34 cellular contexts compared by ENCODE assay signal in the genomic region with DNA sequence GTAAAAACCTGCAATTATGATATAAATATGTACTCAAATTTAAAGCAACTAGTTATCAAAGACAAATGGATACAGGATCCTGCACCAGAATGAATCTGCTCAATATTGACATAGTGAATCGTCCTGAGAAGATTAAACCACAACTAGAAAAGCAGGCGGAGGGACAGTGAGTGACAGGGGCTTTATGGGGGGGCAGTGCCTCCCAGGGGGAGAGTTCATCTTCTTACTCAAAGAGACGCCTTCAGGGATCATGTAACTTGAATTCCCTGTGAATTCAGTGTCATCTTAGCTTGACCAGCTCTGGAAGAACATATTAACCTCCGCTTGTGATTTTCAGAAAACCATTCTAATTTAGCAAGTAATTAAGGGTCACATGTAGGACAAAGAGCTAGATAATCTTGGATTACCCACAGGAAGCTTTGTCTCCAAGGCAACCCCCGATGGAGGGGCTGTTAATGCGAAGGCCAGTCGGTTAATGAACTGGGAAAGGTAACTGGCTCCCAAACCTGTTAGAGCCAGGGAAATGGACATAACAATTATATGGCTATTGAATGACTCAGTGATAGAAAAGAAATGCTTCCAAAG. TPM values are rescaled to one million over a fixed set of nuclear protein-coding genes. Genes with fewer than 3 reads are reported as not detected.
DNase-seq lines count a peak whose midpoint lies in the region; ATAC-seq and TF ChIP-seq lines count a peak whose summit lies in the region.
"Had no signal": no experiment of that assay in that cellular context is flagged by ENCODE, and none has a peak within 500 bp of the region (broad histone marks: within the 10 kb centered on the region; RNA-seq: fewer than 3 reads in every experiment).

No MANE protein-coding gene starts in this region.

- DNase-seq in NCI-H1417 (lab: John Stamatoyannopoulos, UW) (peak in 2 of 3 experiments; percentile 91 to 96), NCI-H82 (lab: John Stamatoyannopoulos, UW) (peak; percentile 97), glutamatergic neuron (no peak), cerebellum (ENCODE audit: low spot score) (no peak), suprapubic skin (ENCODE audit: low spot score in 2 of 2) (no peak), aorta (no peak), UCSD-AML1 (lab: John Stamatoyannopoulos, UW; ENCODE audit: unreplicated experiment) (no peak)
- DNase-seq: activated CD4-positive, alpha-beta T cell treated with anti-CD3 and anti-CD28 coated beads, Interleukin-2, amount 10 ng/mL, durations not matched to agents 7 days and 5 days; activated effector memory CD4-positive, alpha-beta T cell treated with anti-CD3 and anti-CD28 coated beads, Interleukin-2, amount 50 U/mL, for 16 hours; activated naive CD8-positive, alpha-beta T cell treated with anti-CD3 and anti-CD28 coated beads, Interleukin-2, amount 10 ng/mL, durations not matched to agents 7 days and 5 days; activated T-cell treated with anti-CD3 and anti-CD28 coated beads, Interleukin-2, amount 50 U/mL, for 24 hours; AML-193; CD8-positive, alpha-beta memory T cell; colonic mucosa; effector memory CD4-positive, alpha-beta T cell; H9; NCI-H1694; NCI-H510A; posterior cingulate gyrus; SIG-M5; stimulated activated CD4-positive, alpha-beta T cell treated with anti-CD3 and anti-CD28 coated beads, Interleukin-2, amount 100 ng/mL, for 48 hours; stimulated activated naive CD8-positive, alpha-beta T cell treated with anti-CD3 and anti-CD28 coated beads, Interleukin-15, amount 100 ng/mL, for 72 hours; uterus had no signal

- intact Hi-C loops in aorta (cut with DNase I), result no loop called here

- TF ChIP-seq EP300 in suprapubic skin (IDR thresholded peaks at IDR 0.05), result no peak

- no peaks in the 10 kb centered on the region for H3K9me3 ChIP-seq in BLaER1
- H3K9me3 ChIP-seq in suprapubic skin, result no peaks in the 10 kb centered on the region
- no peaks in the 10 kb centered on the region for H3K9me3 ChIP-seq in aorta (ENCODE audit: control insufficient read depth, low read length)
- H3K9me3 ChIP-seq: ascending aorta, colonic mucosa, uterus had no signal

- H3K4me1 ChIP-seq in BLaER1 (peaks cover 25% of the 10 kb centered on the region), suprapubic skin (no peaks in the 10 kb centered on the region), aorta (ENCODE audit: control insufficient read depth in 1 of 2, insufficient read depth in 2 of 2, low read length in 2 of 2) (peaks cover 0 to 3% of the 10 kb centered on the region in 2 donors)
- H3K4me1 ChIP-seq: ascending aorta, colonic mucosa, uterus had no signal

- no peak overlapping the region for H3K9ac ChIP-seq in BLaER1

- H3K27me3 Mint-ChIP-seq in glutamatergic neuron (ENCODE audit: unreplicated experiment), result peaks cover 2% of the 10 kb centered on the region

- TF ChIP-seq POLR2A in suprapubic skin (IDR thresholded peaks at IDR 0.05), result no peak

- H3K27me3 ChIP-seq in BLaER1 (no peaks in the 10 kb centered on the region), suprapubic skin (peaks cover 6% of the 10 kb centered on the region), aorta (ENCODE audit: control insufficient read depth in 1 of 2, insufficient read depth in 2 of 2, low read length in 1 of 2) (peaks cover 2 to 3% of the 10 kb centered on the region in 2 donors)
- H3K27me3 ChIP-seq: ascending aorta, colonic mucosa, uterus had no signal

- peak overlapping the region; percentile 1 for H3K4me3 Mint-ChIP-seq in glutamatergic neuron (ENCODE audit: unreplicated experiment)
- H3K4me3 Mint-ChIP-seq: activated CD4-positive, alpha-beta T cell treated with anti-CD3 and anti-CD28 coated beads, Interleukin-2, amount 10 ng/mL, durations not matched to agents 7 days and 5 days; activated naive CD8-positive, alpha-beta T cell treated with anti-CD3 and anti-CD28 coated beads, Interleukin-2, amount 10 ng/mL, durations not matched to agents 7 days and 5 days; activated T-cell treated with anti-CD3 and anti-CD28 coated beads, Interleukin-2, amount 50 U/mL, for 24 hours; CD8-positive, alpha-beta memory T cell; H9; memory B cell; stimulated activated naive CD8-positive, alpha-beta T cell treated with anti-CD3 and anti-CD28 coated beads, Interleukin-15, amount 100 ng/mL, for 72 hours had no signal

- 0 out of 2 replicates have a peak overlapping the region, but pooled peaks have one; percentile 22 for H3K4me3 ChIP-seq in BLaER1
- no peak overlapping the region for H3K4me3 ChIP-seq in suprapubic skin
- H3K4me3 ChIP-seq in aorta (ENCODE audit: low read length in 2 of 2), result no peak overlapping the region
- H3K4me3 ChIP-seq: ascending aorta, colonic mucosa, uterus had no signal

- ATAC-seq in aorta (ENCODE audit: low FRiP score), result no peak
- ATAC-seq: HepG2; left lobe of liver; sciatic nerve; stimulated activated naive CD8-positive, alpha-beta T cell treated with anti-CD3 and anti-CD28 coated beads, Interleukin-15, amount 100 ng/mL, for 72 hours had no signal

- H4K20me1 ChIP-seq in BLaER1, result no peaks in the 10 kb centered on the region

- H3K27ac ChIP-seq in BLaER1, result peak overlapping the region; percentile 63
- H3K27ac ChIP-seq in suprapubic skin, result no peak overlapping the region
- no peak overlapping the region for H3K27ac ChIP-seq in aorta (ENCODE audit: low read depth in 1 of 2, low read length in 2 of 2)
- H3K27ac ChIP-seq: ascending aorta, colonic mucosa, uterus had no signal

- TF ChIP-seq CTCF in glutamatergic neuron (IDR thresholded peaks at IDR 0.05; ENCODE audit: partially characterized antibody, unreplicated experiment), result no peak
- no peak for TF ChIP-seq CTCF in suprapubic skin (IDR thresholded peaks at IDR 0.05)

- H3K36me3 ChIP-seq in BLaER1 (no peaks in the 10 kb centered on the region), suprapubic skin (no peaks in the 10 kb centered on the region), aorta (ENCODE audit: control insufficient read depth in 1 of 2, insufficient read depth in 2 of 2, low read length in 1 of 2) (no peaks in the 10 kb centered on the region)
- H3K36me3 ChIP-seq: ascending aorta, colonic mucosa, uterus had no signal

- H3K27ac Mint-ChIP-seq in glutamatergic neuron (ENCODE audit: unreplicated experiment), result peak overlapping the region; percentile 49
- H3K27ac Mint-ChIP-seq: activated CD4-positive, alpha-beta T cell treated with anti-CD3 and anti-CD28 coated beads, Interleukin-2, amount 10 ng/mL, durations not matched to agents 7 days and 5 days; activated naive CD8-positive, alpha-beta T cell treated with anti-CD3 and anti-CD28 coated beads, Interleukin-2, amount 10 ng/mL, durations not matched to agents 7 days and 5 days; activated T-cell treated with anti-CD3 and anti-CD28 coated beads, Interleukin-2, amount 50 U/mL, for 24 hours; CD8-positive, alpha-beta memory T cell; H9; memory B cell; stimulated activated naive CD8-positive, alpha-beta T cell treated with anti-CD3 and anti-CD28 coated beads, Interleukin-15, amount 100 ng/mL, for 72 hours had no signal

- H3K36me3 Mint-ChIP-seq in glutamatergic neuron (ENCODE audit: unreplicated experiment), result peaks cover 4% of the 10 kb centered on the region
- H3K36me3 Mint-ChIP-seq: activated naive CD8-positive, alpha-beta T cell treated with anti-CD3 and anti-CD28 coated beads, Interleukin-2, amount 10 ng/mL, durations not matched to agents 7 days and 5 days; CD8-positive, alpha-beta memory T cell; memory B cell had no signal

- peaks cover 3% of the 10 kb centered on the region for H3K9me3 Mint-ChIP-seq in glutamatergic neuron (ENCODE audit: unreplicated experiment)
- H3K9me3 Mint-ChIP-seq: activated CD4-positive, alpha-beta T cell treated with anti-CD3 and anti-CD28 coated beads, Interleukin-2, amount 10 ng/mL, durations not matched to agents 7 days and 5 days; activated T-cell treated with anti-CD3 and anti-CD28 coated beads, Interleukin-2, amount 50 U/mL, for 24 hours; CD8-positive, alpha-beta memory T cell; H9; memory B cell; stimulated activated naive CD8-positive, alpha-beta T cell treated with anti-CD3 and anti-CD28 coated beads, Interleukin-15, amount 100 ng/mL, for 72 hours had no signal

- peaks cover 33% of the 10 kb centered on the region for H3K4me1 Mint-ChIP-seq in glutamatergic neuron (ENCODE audit: low read depth, unreplicated experiment)
- H3K4me1 Mint-ChIP-seq: CD8-positive, alpha-beta memory T cell had no signal

- H3K4me2 ChIP-seq in BLaER1, result peak overlapping the region; percentile 86

- 70% methylated on average over 7 of the region's 7 CpGs for WGBS in suprapubic skin
- 59 to 62% methylated on average over 7 of the region's 7 CpGs for WGBS in aorta, 2 donors

RNA-seq across cellular contexts. Expression of a gene that starts 17.4 kb away (rescaled TPM):
- total RNA-seq in glutamatergic neuron (ENCODE audit: unreplicated experiment) (52.3 TPM), cerebellum (53.2 TPM), suprapubic skin (10 to 100 TPM; 39.8 to 61.2 (median 47.6) TPM), aorta (10 to 100 TPM; 70.1 to 71.8 TPM)
- polyA plus RNA-seq in aorta, result 10 to 100 TPM; 13.8 to 24.5 TPM

RNA-seq across cellular contexts. Expression of a gene that starts 58.0 kb away (rescaled TPM):
- total RNA-seq in glutamatergic neuron (ENCODE audit: unreplicated experiment), result not detected
- total RNA-seq in cerebellum, result 14.8 TPM
- total RNA-seq in suprapubic skin, result not detected
- total RNA-seq in aorta, result not detected
- polyA plus RNA-seq in aorta, result under 1 TPM in 1 of 2 donors, not detected in 1; 0.38 TPM
- total RNA-seq: A673; activated CD4-positive, alpha-beta T cell treated with anti-CD3 and anti-CD28 coated beads, Interleukin-2, amount 10 ng/mL, durations not matched to agents 7 days and 5 days; activated naive CD8-positive, alpha-beta T cell treated with anti-CD3 and anti-CD28 coated beads, Interleukin-2, amount 10 ng/mL, durations not matched to agents 7 days and 5 days; ascending aorta; CD8-positive, alpha-beta memory T cell; colonic mucosa; epithelial cell of proximal tubule; glomerular endothelial cell; H9; HepG2; left lobe of liver; sciatic nerve; T-helper 2 cell treated with Interferon-gamma antibody and Interleukin-4, amounts not matched to agents 100 ng/mL and 5 ng/mL, for 36 hours; uterus had no signal
- polyA plus RNA-seq: CD8-positive, alpha-beta memory T cell; HepG2; neural cell had no signal

Comparison
In these comparisons a context has a peak if more than half of its experiments do, and no peak if none do; other contexts are left out.
1. DNase-seq: peak in NCI-H1417 (2 of 3) and NCI-H82 (single experiment); none in glutamatergic neuron (single experiment), cerebellum (single experiment), suprapubic skin (0 of 2), aorta (0 of 2) and UCSD-AML1 (single experiment).
2. RNA of a gene that starts 58.0 kb away (total RNA-seq): 14.8 TPM in cerebellum (single experiment); not detected in aorta, not detected in glutamatergic neuron (single experiment) and not detected in suprapubic skin; every median in the first group is over 10 times any median in the second.